10 cellular contexts compared by ENCODE assay signal in genomic region chr9:121340676-121341392, GRCh38. TPM values are rescaled to one million over a fixed set of nuclear protein-coding genes. Genes with fewer than 3 reads are reported as not detected.
DNase-seq lines count a peak whose midpoint lies in the region; ATAC-seq and FAIRE-seq lines count a peak whose summit lies in the region.
"Had no signal": no experiment of that assay in that cellular context is flagged by ENCODE, and none has a peak within 500 bp of the region (broad histone marks: within the 10 kb centered on the region; RNA-seq: fewer than 3 reads in every experiment).

No MANE protein-coding gene starts in this region.

- peak; percentile 97 for ATAC-seq in GM18868 (IDR thresholded peaks at IDR 0.05; ENCODE audit: unreplicated experiment)
- peak; percentile 85 for ATAC-seq in GM21786 (IDR thresholded peaks at IDR 0.05; ENCODE audit: unreplicated experiment)
- peak; percentile 91 for ATAC-seq in HG03520 (IDR thresholded peaks at IDR 0.05; ENCODE audit: unreplicated experiment)

- DNase-seq in renal cortical epithelial cell (ENCODE audit: low read depth) = peak; percentile 59
- no peak for DNase-seq in RCC 7860 (ENCODE audit: low spot score)
- no peak for DNase-seq in GM19239 (ENCODE audit: insufficient read length, low spot score)
- DNase-seq in activated CD4-positive, CD25-positive, alpha-beta regulatory T cell treated with anti-CD3 and anti-CD28 coated beads, Interleukin-2, amount 50 U/mL, for 72 hours = no peak
- DNase-seq: activated CD4-positive, alpha-beta T cell treated with anti-CD3 and anti-CD28 coated beads, Interleukin-2, amount 10 ng/mL, durations not matched to agents 7 days and 5 days; NCI-H524 treated with DMSO at 0.1 percent for 48 hours had no signal

- FAIRE-seq in RCC 7860 (lab: Jason Lieb, UNC) (no peak), GM19239 (lab: Jason Lieb, UNC) (no peak)
- FAIRE-seq: endometrium had no signal

RNA-seq across cellular contexts. Expression of gene STOM, which starts 29.2 kb away (rescaled TPM):
- 61.8 and 67.6 TPM in 2 replicates for total RNA-seq in renal cortical epithelial cell
